In genomic region chr5:34416501-34417008, GRCh38 we compare ENCODE assay signal across 25 cellular contexts.
"Had no signal": no experiment of that assay in that cellular context is flagged by ENCODE, and none has a peak within 500 bp of the region (broad histone marks: within the 10 kb centered on the region; RNA-seq: fewer than 3 reads in every experiment).

No MANE protein-coding gene starts in this region.

- H3K4me3 Mint-ChIP-seq: activated CD8-positive, alpha-beta T cell treated with anti-CD3 and anti-CD28 coated beads, Interleukin-2, amount 10 ng/mL, durations not matched to agents 7 days and 5 days; activated naive CD4-positive, alpha-beta T cell treated with anti-CD3 and anti-CD28 coated beads, Interleukin-2, amount 50 U/mL, for 24 hours; naive B cell; neural crest cell; stimulated activated memory B cell treated with anti-CD40 and anti-IgM and Interleukin-4, amounts not matched to agents 10 μg/mL and 1 μg/mL and 100 μg/mL, for 72 hours had no signal

- H3K36me3 ChIP-seq: cardiac muscle cell, heart right ventricle, left lung, stomach, suprapubic skin, transverse colon, vagina, WERI-Rb-1 had no signal

- H3K4me3 ChIP-seq: body of pancreas, cardiac muscle cell, heart right ventricle, left lung, lung, stomach, suprapubic skin, transverse colon, vagina had no signal

- H3K27ac Mint-ChIP-seq: activated CD8-positive, alpha-beta T cell treated with anti-CD3 and anti-CD28 coated beads, Interleukin-2, amount 10 ng/mL, durations not matched to agents 7 days and 5 days; activated naive CD4-positive, alpha-beta T cell treated with anti-CD3 and anti-CD28 coated beads, Interleukin-2, amount 50 U/mL, for 24 hours; naive B cell; stimulated activated memory B cell treated with anti-CD40 and anti-IgM and Interleukin-4, amounts not matched to agents 10 μg/mL and 1 μg/mL and 100 μg/mL, for 72 hours had no signal

- H3K27ac ChIP-seq: body of pancreas, cardiac muscle cell, heart right ventricle, left lung, stomach, suprapubic skin, transverse colon, vagina, WERI-Rb-1 had no signal

- DNase-seq: activated CD4-positive, alpha-beta T cell treated with anti-CD3 and anti-CD28 coated beads for 1 hour; activated CD4-positive, alpha-beta T cell treated with anti-CD3 and anti-CD28 coated beads, Interleukin-2, amount 50 U/mL, for 1 hour; activated CD8-positive, alpha-beta T cell treated with anti-CD3 and anti-CD28 coated beads, Interleukin-2, amount 10 ng/mL, durations not matched to agents 7 days and 5 days; activated gamma-delta T cell treated with Interleukin-2 at 50 U/mL for 16 hours; activated T-cell treated with anti-CD3 and anti-CD28 coated beads, Interleukin-2, amount 50 U/mL, for 1 hour; anterior cingulate cortex; body of pancreas; cortex of kidney; erythroblast; heart right ventricle; left lung; naive B cell; small intestine; stimulated activated CD4-positive, alpha-beta T cell treated with anti-CD3 and anti-CD28 coated beads, Interleukin-15, amount 100 ng/mL, for 24 hours; stomach; transverse colon; WERI-Rb-1 had no signal

- H3K36me3 Mint-ChIP-seq: activated naive CD4-positive, alpha-beta T cell treated with anti-CD3 and anti-CD28 coated beads, Interleukin-2, amount 50 U/mL, for 24 hours; naive B cell; stimulated activated memory B cell treated with anti-CD40 and anti-IgM and Interleukin-4, amounts not matched to agents 10 μg/mL and 1 μg/mL and 100 μg/mL, for 72 hours had no signal

- H3K9me3 ChIP-seq: body of pancreas, suprapubic skin, transverse colon, vagina had no signal

- H3K4me1 Mint-ChIP-seq: activated naive CD4-positive, alpha-beta T cell treated with anti-CD3 and anti-CD28 coated beads, Interleukin-2, amount 50 U/mL, for 24 hours; naive B cell; stimulated activated memory B cell treated with anti-CD40 and anti-IgM and Interleukin-4, amounts not matched to agents 10 μg/mL and 1 μg/mL and 100 μg/mL, for 72 hours had no signal

- H3K4me1 ChIP-seq: body of pancreas, left lung, stomach, transverse colon, vagina had no signal

- ATAC-seq: body of pancreas; heart right ventricle; left lung; sciatic nerve; stimulated activated memory B cell treated with anti-CD40 and anti-IgM and Interleukin-4, amounts not matched to agents 10 μg/mL and 1 μg/mL and 100 μg/mL, for 72 hours had no signal

- H3K27me3 ChIP-seq: body of pancreas, cardiac muscle cell, left lung, stomach, suprapubic skin, transverse colon, vagina had no signal

- H3K9me3 Mint-ChIP-seq: activated naive CD4-positive, alpha-beta T cell treated with anti-CD3 and anti-CD28 coated beads, Interleukin-2, amount 50 U/mL, for 24 hours; stimulated activated memory B cell treated with anti-CD40 and anti-IgM and Interleukin-4, amounts not matched to agents 10 μg/mL and 1 μg/mL and 100 μg/mL, for 72 hours had no signal
